In the genomic region with DNA sequence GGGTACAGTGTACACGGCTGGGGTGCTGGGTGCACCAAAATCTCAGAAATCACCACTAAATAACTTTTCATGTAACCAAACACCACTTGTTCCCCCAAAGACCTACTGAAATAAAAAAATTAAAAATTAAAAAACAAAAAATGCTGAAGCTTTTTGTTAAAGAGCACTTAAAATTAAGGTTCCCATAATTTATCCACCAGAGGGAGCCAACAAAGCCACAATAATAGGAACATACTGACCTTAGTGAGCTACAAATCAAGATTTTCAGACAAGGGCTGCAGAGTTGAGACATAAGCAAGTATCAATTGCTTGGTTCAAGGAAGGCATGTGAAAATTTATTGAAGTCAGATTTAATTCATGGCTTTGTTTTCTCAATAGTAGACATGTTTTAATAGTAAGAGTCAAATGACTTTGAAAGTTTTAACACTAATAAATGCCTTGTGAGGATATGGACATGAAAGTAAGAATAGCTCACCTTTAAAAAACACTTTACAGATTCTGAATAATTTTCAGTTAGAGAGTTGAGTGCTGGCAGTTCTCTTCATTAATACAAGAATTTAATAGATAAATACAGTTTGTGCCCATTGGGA, we compare ENCODE assay signal across 8 cellular contexts. TPM values are rescaled to one million over a fixed set of nuclear protein-coding genes. Genes with fewer than 3 reads are reported as not detected.
DNase-seq lines count a peak whose midpoint lies in the region; ATAC-seq, FAIRE-seq and TF ChIP-seq lines count a peak whose summit lies in the region.

No MANE protein-coding gene starts in this region.

- ATAC-seq in GM21717 (IDR thresholded peaks at IDR 0.05; ENCODE audit: unreplicated experiment), result no peak
- no peak for ATAC-seq in GM19324 (IDR thresholded peaks at IDR 0.05; ENCODE audit: low FRiP score, unreplicated experiment)
- ATAC-seq in HG03460 (IDR thresholded peaks at IDR 0.05; ENCODE audit: unreplicated experiment), result no peak

- H3K27ac ChIP-seq in keratinocyte (ENCODE audit: control insufficient read depth, insufficient read depth, low read length), result no peak overlapping the region

- no peak overlapping the region for H2AFZ ChIP-seq in keratinocyte (ENCODE audit: control insufficient read depth, low read length)

- H3K36me3 ChIP-seq in adipocyte (ENCODE audit: control insufficient read depth, insufficient read depth, low read length, severe bottlenecking) (no peaks in the 10 kb centered on the region), keratinocyte (ENCODE audit: control insufficient read depth in 2 of 2, extremely low read depth in 1 of 2, insufficient read depth in 2 of 2, low read length in 2 of 2) (no peaks in the 10 kb centered on the region)

- H3K4me3 ChIP-seq in adipocyte (ENCODE audit: low read length) (no peak overlapping the region), keratinocyte (ENCODE audit: control insufficient read depth in 2 of 3, extremely low read depth in 1 of 3, insufficient read depth in 2 of 3, low read depth in 1 of 3, low read length in 3 of 3) (no peak overlapping the region)

- no peaks in the 10 kb centered on the region for H3K9me1 ChIP-seq in keratinocyte (ENCODE audit: control insufficient read depth, extremely low read depth, insufficient read depth, low read length)

- no peak for FAIRE-seq in keratinocyte (lab: Jason Lieb, UNC)

- H3K4me2 ChIP-seq in keratinocyte (ENCODE audit: control insufficient read depth, extremely low read depth, insufficient read depth, low read depth, low read length), result no peak overlapping the region

- no peaks in the 10 kb centered on the region for H3K9me3 ChIP-seq in adipocyte (ENCODE audit: control insufficient read depth, low read length)
- no peaks in the 10 kb centered on the region for H3K9me3 ChIP-seq in keratinocyte (ENCODE audit: control insufficient read depth, low read depth, low read length)

- no peak overlapping the region for H3K9ac ChIP-seq in adipocyte (ENCODE audit: low read length)
- H3K9ac ChIP-seq in keratinocyte (ENCODE audit: control insufficient read depth, extremely low read depth, insufficient read depth, low read length), result no peak overlapping the region

- peak in 2 of 3 experiments; percentile 34 to 40 for TF ChIP-seq CTCF in keratinocyte (optimal IDR thresholded peaks at IDR 0.05 in 1 of 3, IDR thresholded peaks at IDR 0.05 in 1 of 3, conservative IDR thresholded peaks at IDR 0.05 in 1 of 3; ENCODE audit: extremely low read depth in 1 of 3, insufficient read depth in 2 of 3, low read length in 3 of 3)

- H3K27me3 ChIP-seq in adipocyte (replicated peaks; ENCODE audit: control insufficient read depth, insufficient read depth, low read length) (no peaks in the 10 kb centered on the region), keratinocyte (ENCODE audit: control insufficient read depth, extremely low read depth, insufficient read depth, low read length) (no peaks in the 10 kb centered on the region)

- peak; percentile 22 for DNase-seq in AG08396 (ENCODE audit: low spot score)
- DNase-seq in HT-29 (ENCODE audit: low spot score), result peak; percentile 63
- peak; percentile 79 for DNase-seq in adipocyte (ENCODE audit: low read depth)
- DNase-seq in keratinocyte (ENCODE audit: low read depth, low spot score), result no peak
- no peak for DNase-seq in activated CD4-positive, alpha-beta T cell treated with anti-CD3 and anti-CD28 coated beads for 1 hour

- dilution Hi-C loops in keratinocyte (cut with MboI; ENCODE audit: extremely low pct_ligation_motif_present, low sequenced_read_pairs), result no loop called here

- no peaks in the 10 kb centered on the region for H3K79me2 ChIP-seq in keratinocyte (ENCODE audit: control insufficient read depth, insufficient read depth, low read length)

- H3K4me1 ChIP-seq in adipocyte (ENCODE audit: control insufficient read depth, insufficient read depth, low read length) (no peaks in the 10 kb centered on the region), keratinocyte (ENCODE audit: control insufficient read depth, extremely low read depth, insufficient read depth, low read length) (no peaks in the 10 kb centered on the region)

- H4K20me1 ChIP-seq in keratinocyte (ENCODE audit: control insufficient read depth, extremely low read depth, insufficient read depth, low read length), result no peaks in the 10 kb centered on the region

RNA-seq across cellular contexts. Expression of a gene that starts 43.0 kb away (rescaled TPM):
- 9.5 and 10.8 TPM in 2 replicates for total RNA-seq in HT-29 (2014; rRNA removed; shearing (Covaris generic))
- polyA plus RNA-seq in keratinocyte, result 47.2 to 92.1 TPM (median 49.9 TPM) in 3 replicates
- polyA plus RNA-seq in keratinocyte (2011; ENCODE audit: low read depth), result 21.9 TPM
- polyA plus RNA-seq in keratinocyte (2011; cell fraction: cytosol; rRNA removed), result 57.1 and 96.5 TPM in 2 replicates
- 21.0 and 29.1 TPM in 2 replicates for polyA plus RNA-seq in keratinocyte (2011; cell fraction: nucleus; rRNA removed)
- polyA plus RNA-seq in keratinocyte (2012; ENCODE audit: low replicate concordance), result 39.0 and 56.6 TPM in 2 replicates
- polyA minus RNA-seq in keratinocyte, result 1.2 to 14.2 TPM (median 8.3 TPM) in 3 replicates
- 27.8 TPM for polyA minus RNA-seq in keratinocyte (2011; cell fraction: cytosol; rRNA and poly(A)+ RNA removed)
- 4.9 and 9.6 TPM in 2 replicates for polyA minus RNA-seq in keratinocyte (2011; cell fraction: nucleus; rRNA and poly(A)+ RNA removed)

Comparison
In these comparisons a context has a peak if more than half of its experiments do, and no peak if none do; other contexts are left out.
1. DNase-seq: peak in AG08396 (single experiment), HT-29 (single experiment) and adipocyte (single experiment); none in keratinocyte (single experiment) and activated CD4-positive, alpha-beta T cell treated with anti-CD3 and anti-CD28 coated beads for 1 hour (single experiment).